8 cellular contexts compared by ENCODE assay signal in the genomic region with DNA sequence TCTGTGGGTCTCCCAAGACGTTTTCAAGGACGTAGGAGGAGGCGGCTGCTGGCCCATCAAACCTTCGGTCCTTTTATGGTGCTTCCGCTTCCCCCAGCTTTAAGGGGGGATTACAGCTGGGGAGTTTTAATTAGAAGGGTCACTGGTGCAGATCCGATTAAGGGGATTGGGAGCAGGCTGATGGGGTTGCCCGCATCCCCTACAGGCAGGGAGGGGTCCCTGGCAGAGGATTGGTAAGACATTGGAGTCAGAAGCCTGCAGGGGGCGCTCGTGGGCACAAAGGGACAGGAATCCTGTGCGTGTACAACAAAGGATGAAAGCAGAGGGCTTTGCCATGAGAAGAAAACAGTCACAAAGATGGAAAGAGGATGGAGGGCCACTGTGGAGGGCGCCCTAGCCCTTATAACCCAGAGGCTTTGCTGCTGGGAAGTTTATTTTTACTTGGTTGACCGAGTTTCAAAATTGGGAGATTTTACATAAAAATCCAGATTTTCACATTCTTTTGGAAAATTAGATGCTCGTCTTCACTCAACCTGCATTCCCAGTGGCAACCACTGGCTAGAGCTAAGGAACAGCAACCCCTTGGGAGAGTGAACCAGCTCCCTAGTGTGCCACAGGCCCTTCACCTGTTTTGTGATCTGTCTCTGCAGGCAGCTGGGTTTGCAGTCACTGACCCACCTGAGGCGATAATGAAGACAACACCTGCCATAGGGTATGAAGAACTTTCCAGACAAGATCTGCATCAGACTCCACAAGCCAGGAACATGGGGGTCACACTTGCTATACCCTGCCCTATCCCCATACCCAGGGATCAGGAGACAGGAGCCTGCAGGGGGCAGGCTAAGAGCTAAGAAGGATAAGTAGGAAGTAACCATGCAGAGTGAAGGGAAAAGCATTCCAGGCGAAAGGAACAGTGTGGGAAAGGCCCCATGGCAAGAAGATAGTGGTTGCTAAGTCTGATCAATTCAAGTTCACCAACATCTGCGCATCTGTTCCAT.
DNase-seq lines count a peak whose midpoint lies in the region; ATAC-seq, FAIRE-seq and TF ChIP-seq lines count a peak whose summit lies in the region.

No MANE protein-coding gene starts in this region.

- H2AFZ ChIP-seq in PC-9, result no peak overlapping the region

- no peak for TF ChIP-seq POLR2A in ovary (IDR thresholded peaks at IDR 0.05)
- no peak for TF ChIP-seq POLR2A in tibial nerve (IDR thresholded peaks at IDR 0.05)

- no peak overlapping the region for H3K4me2 ChIP-seq in PC-9

- H3K27me3 ChIP-seq in CD8-positive, alpha-beta T cell (ENCODE audit: insufficient read depth, low read length), result no peaks in the 10 kb centered on the region
- peaks cover 23% of the 10 kb centered on the region; the same call in 1 of the 2 replicates for H3K27me3 ChIP-seq in PC-9 (ENCODE audit: insufficient read depth, low read depth)
- no peaks in the 10 kb centered on the region for H3K27me3 ChIP-seq in ovary
- peaks cover 0 to 7% of the 10 kb centered on the region in 2 donors for H3K27me3 ChIP-seq in tibial nerve

- no peaks in the 10 kb centered on the region for H3K9me3 Mint-ChIP-seq in CD8-positive, alpha-beta T cell

- peak; percentile 28 for FAIRE-seq in HTR-8/SVneo (lab: Jason Lieb, UNC)

- H3K36me3 ChIP-seq in CD8-positive, alpha-beta T cell (ENCODE audit: insufficient read depth, low read length), result no peaks in the 10 kb centered on the region
- no peaks in the 10 kb centered on the region for H3K36me3 ChIP-seq in PC-9 (ENCODE audit: low read depth)
- H3K36me3 ChIP-seq in ovary, result no peaks in the 10 kb centered on the region
- H3K36me3 ChIP-seq in tibial nerve, result no peaks in the 10 kb centered on the region

- H3K9me2 ChIP-seq in PC-9 (ENCODE audit: insufficient read depth), result no peaks in the 10 kb centered on the region

- H3K4me3 ChIP-seq in CD8-positive, alpha-beta T cell (ENCODE audit: low read depth, low read length), result no peak overlapping the region
- H3K4me3 ChIP-seq in PC-9 (no peak overlapping the region), ovary (no peak overlapping the region), tibial nerve (no peak overlapping the region)

- no peaks in the 10 kb centered on the region for H3F3A ChIP-seq in PC-9 (ENCODE audit: insufficient read depth, low read depth)

- H3K9me3 ChIP-seq in CD8-positive, alpha-beta T cell (ENCODE audit: low read length), result no peaks in the 10 kb centered on the region
- no peaks in the 10 kb centered on the region for H3K9me3 ChIP-seq in PC-9 (ENCODE audit: insufficient read depth, low read depth)
- no peaks in the 10 kb centered on the region for H3K9me3 ChIP-seq in ovary
- no peaks in the 10 kb centered on the region for H3K9me3 ChIP-seq in tibial nerve

- no peaks in the 10 kb centered on the region for H3K36me3 Mint-ChIP-seq in CD8-positive, alpha-beta T cell

- no peak for TF ChIP-seq EP300 in ovary (IDR thresholded peaks at IDR 0.05)
- no peak for TF ChIP-seq EP300 in tibial nerve (IDR thresholded peaks at IDR 0.05)

- DNase-seq in CD8-positive, alpha-beta T cell, result peak; percentile 9 to 63 (median 56)
- DNase-seq in HTR-8/SVneo (ENCODE audit: insufficient read length, low spot score), result peak; percentile 89
- DNase-seq in PC-9, result peak in 1 of 2 experiments; percentile 56
- DNase-seq in activated T-helper 1 cell treated with Interleukin-2 at 50 U/mL for 16 hours (ENCODE audit: low read depth), result peak; percentile 12
- DNase-seq in fibroblast of the conjunctiva (ENCODE audit: low read depth), result peak; percentile 32
- peak; percentile 53 to 85 (median 65) for DNase-seq in ovary
- DNase-seq in tibial nerve (ENCODE audit: low spot score in 2 of 2), result peak; percentile 50 to 68

- no peak overlapping the region for H3K27ac Mint-ChIP-seq in CD8-positive, alpha-beta T cell

- CTCF ChIA-PET in CD8-positive, alpha-beta T cell (lab: Charles Lee), result interaction anchor here (0.7 to 1.6 kb wide), 7 partner anchors 9 to 821 kb away, joined by 3 to 4 read pairs (median 4); no protein-coding TSS in a partner anchor
- CTCF ChIA-PET in PC-9 (lab: Charles Lee), result interaction anchor here (0.6 to 1.1 kb wide), 3 partner anchors 45 to 224 kb away, joined by 3 read pairs; no protein-coding TSS in a partner anchor

- H3K79me2 ChIP-seq in PC-9 (ENCODE audit: low read depth), result no peaks in the 10 kb centered on the region

- intact Hi-C loops in CD8-positive, alpha-beta T cell (cut with DNase I, micrococcal nuclease), result no loop called here
- intact Hi-C loops in PC-9 (cut with micrococcal nuclease; ENCODE audit: unreplicated experiment) (no loop called here), ovary (cut with DNase I) (no loop called here)

- no peak overlapping the region for H3K4me3 Mint-ChIP-seq in CD8-positive, alpha-beta T cell

- ATAC-seq in CD8-positive, alpha-beta T cell, result no peak
- no peak for ATAC-seq in HG02678 (IDR thresholded peaks at IDR 0.05; ENCODE audit: unreplicated experiment)

- no TSS peak for BruUV-seq in PC-9 (replicated peaks; lab: Mats Ljungman, UMichigan)

- H4K20me1 ChIP-seq in PC-9 (ENCODE audit: insufficient read depth), result no peaks in the 10 kb centered on the region

- no peaks in the 10 kb centered on the region for H3K4me1 Mint-ChIP-seq in CD8-positive, alpha-beta T cell (ENCODE audit: low read depth)

- no peaks in the 10 kb centered on the region for H3K4me1 ChIP-seq in CD8-positive, alpha-beta T cell (ENCODE audit: insufficient read depth, low read length)
- H3K4me1 ChIP-seq in PC-9 (replicated peaks; ENCODE audit: insufficient read depth), result no peaks in the 10 kb centered on the region
- H3K4me1 ChIP-seq in ovary (ENCODE audit: insufficient read depth), result peaks cover 7% of the 10 kb centered on the region
- H3K4me1 ChIP-seq in tibial nerve, result peaks cover 0 to 37% (median 0%) of the 10 kb centered on the region in 4 donors

- peaks cover 35% of the 10 kb centered on the region for H3K27me3 Mint-ChIP-seq in CD8-positive, alpha-beta T cell (ENCODE audit: low read depth)

- no peak overlapping the region for H3K27ac ChIP-seq in CD8-positive, alpha-beta T cell (ENCODE audit: low read depth, low read length)
- H3K27ac ChIP-seq in PC-9 (no peak overlapping the region), ovary (no peak overlapping the region), tibial nerve (no peak overlapping the region)

- 30 to 37% (median 33%) methylated on average over 16 of the region's 16 CpGs for WGBS in ovary, 3 donors
- 45% methylated on average over 16 of the region's 16 CpGs for WGBS in tibial nerve, 2 donors

- TF ChIP-seq CTCF in CD8-positive, alpha-beta T cell (IDR thresholded peaks at IDR 0.05), result peak; percentile 43
- TF ChIP-seq CTCF in PC-9 (conservative IDR thresholded peaks at IDR 0.05), result peak; percentile 91
- no peak for TF ChIP-seq CTCF in ovary (IDR thresholded peaks at IDR 0.05)
- TF ChIP-seq CTCF in tibial nerve (IDR thresholded peaks at IDR 0.05), result peak; percentile 40 to 60 (median 48)

- POLR2A ChIA-PET in CD8-positive, alpha-beta T cell (lab: Charles Lee), result no interaction called here
- POLR2A ChIA-PET in PC-9 (lab: Charles Lee; ENCODE audit: unreplicated experiment), result interaction anchor here (0.7 kb wide), 1 partner anchor 102 kb away, joined by 3 read pairs; no protein-coding TSS in a partner anchor

Comparison
In these comparisons a context has a peak if more than half of its experiments do, and no peak if none do; other contexts are left out.
1. CTCF ChIP-seq: peak in CD8-positive, alpha-beta T cell (single experiment), PC-9 (single experiment) and tibial nerve (5 of 5); none in ovary (0 of 3).